In genomic region chr19:7497292-7497691, GRCh38 we compare ENCODE assay signal across 1 cellular context.
TF ChIP-seq lines count a peak whose summit lies in the region.

No MANE protein-coding gene starts in this region.

TF ChIP-seq in H1, 55 proteins besides CTCF, POLR2A, EP300 and RAD21:
- TF ChIP-seq JUND (IDR thresholded peaks at IDR 0.05; ENCODE audit: low read length) (no peak), GABPA (IDR thresholded peaks at IDR 0.05; ENCODE audit: borderline replicate concordance, insufficient read depth, low read length) (no peak), TAF7 (optimal IDR thresholded peaks at IDR 0.05; ENCODE audit: borderline replicate concordance, low read depth, low read length) (no peak), BCL11A (IDR thresholded peaks at IDR 0.05; ENCODE audit: low read depth in 2 of 2, low read length in 2 of 2) (no peak), ATF3 (IDR thresholded peaks at IDR 0.05; ENCODE audit: insufficient read depth, low read depth, low read length) (no peak), NANOG (IDR thresholded peaks at IDR 0.05; ENCODE audit: insufficient read depth, low read depth, low read length, poor library complexity, severe bottlenecking) (no peak), ZNF274 (IDR thresholded peaks at IDR 0.05; ENCODE audit: borderline replicate concordance, extremely low read depth, low read length) (no peak), RFX5 (IDR thresholded peaks at IDR 0.05; ENCODE audit: borderline replicate concordance, low read depth, low read length) (no peak), CHD7 (IDR thresholded peaks at IDR 0.05; ENCODE audit: insufficient replicate concordance, low read length) (no peak)
TF ChIP-seq in H1: peak in this region for 0.
